ENCODE assay signal across 8 cellular contexts in genomic region chr3:131549340-131549739, GRCh38. TPM values are rescaled to one million over a fixed set of nuclear protein-coding genes. Genes with fewer than 3 reads are reported as not detected.
A peak's percentile ranks its signal among the peaks of the same experiment; 100 is the strongest.
DNase-seq lines count a peak whose midpoint lies in the region; ATAC-seq and TF ChIP-seq lines count a peak whose summit lies in the region.

No MANE protein-coding gene starts in this region.

- POLR2A ChIA-PET in naive thymus-derived CD8-positive, alpha-beta T cell (lab: Charles Lee), result no interaction called here

- DNase-seq in AML-193 (lab: John Stamatoyannopoulos, UW) (peak; percentile 33 to 37), GM12864 (ENCODE audit: low read depth) (peak; percentile 12), fibroblast of lung (ENCODE audit: low read depth in 2 of 2) (no peak), AG20443 (ENCODE audit: low spot score) (no peak), tibial nerve (ENCODE audit: low spot score in 2 of 2) (no peak)
- DNase-seq in naive thymus-derived CD8-positive, alpha-beta T cell, result no peak

- no peak overlapping the region for H3K27ac ChIP-seq in OCI-LY3 (ENCODE audit: low read length)
- H3K27ac ChIP-seq in fibroblast of lung (ENCODE audit: insufficient read depth, low read length), result no peak overlapping the region
- H3K27ac ChIP-seq in tibial nerve, result no peak overlapping the region

- H3K4me3 ChIP-seq in GM12864 (ENCODE audit: low read depth, low read length) (no peak overlapping the region), OCI-LY3 (ENCODE audit: low read length) (no peak overlapping the region), fibroblast of lung (replicated peaks in 1 of 4; ENCODE audit: control extremely low read depth in 1 of 4, insufficient read depth in 1 of 4, low read depth in 3 of 4, low read length in 4 of 4) (no peak overlapping the region), tibial nerve (no peak overlapping the region)

- peaks cover 19 to 40% (median 22%) of the 10 kb centered on the region in 5 donors for H3K27me3 Mint-ChIP-seq in naive thymus-derived CD8-positive, alpha-beta T cell

- ATAC-seq in naive thymus-derived CD8-positive, alpha-beta T cell, result no peak
- ATAC-seq in HG03439 (IDR thresholded peaks at IDR 0.05; ENCODE audit: unreplicated experiment), result no peak

- no peak for TF ChIP-seq POLR2A in tibial nerve (IDR thresholded peaks at IDR 0.05)

- TF ChIP-seq CTCF in GM12864 (IDR thresholded peaks at IDR 0.05; ENCODE audit: low read depth, low read length, missing control alignments) (peak; percentile 76), OCI-LY3 (IDR thresholded peaks at IDR 0.05; ENCODE audit: low read depth, low read length) (peak; percentile 91), fibroblast of lung (conservative IDR thresholded peaks at IDR 0.05 in 1 of 2, IDR thresholded peaks at IDR 0.05 in 1 of 2; ENCODE audit: low read depth in 1 of 2, low read length in 2 of 2) (peak; percentile 31 to 38), tibial nerve (IDR thresholded peaks at IDR 0.05) (no peak)

- WGBS in tibial nerve, 2 donors, result 85 to 95% methylated on average over 1 of the region's 1 CpG

- H2AFZ ChIP-seq in OCI-LY3 (ENCODE audit: low read depth, low read length) (no peak overlapping the region), fibroblast of lung (ENCODE audit: low read length) (no peak overlapping the region)

- H3K79me2 ChIP-seq in OCI-LY3 (ENCODE audit: low read length) (no peaks in the 10 kb centered on the region), fibroblast of lung (ENCODE audit: control insufficient read depth, insufficient read depth, low read length) (no peaks in the 10 kb centered on the region)

- H3K9ac ChIP-seq in OCI-LY3 (ENCODE audit: low read length), result no peak overlapping the region
- no peak overlapping the region for H3K9ac ChIP-seq in fibroblast of lung (ENCODE audit: insufficient read depth, low read length)

- no peak overlapping the region for H3K27ac Mint-ChIP-seq in naive thymus-derived CD8-positive, alpha-beta T cell

- no peaks in the 10 kb centered on the region for H3K27me3 ChIP-seq in OCI-LY3 (ENCODE audit: low read depth, low read length)
- peaks cover 2% of the 10 kb centered on the region for H3K27me3 ChIP-seq in fibroblast of lung (ENCODE audit: control insufficient read depth, insufficient read depth, low read length)
- no peaks in the 10 kb centered on the region for H3K27me3 ChIP-seq in tibial nerve

- TF ChIP-seq EP300 in tibial nerve (IDR thresholded peaks at IDR 0.05), result no peak

- peaks cover 35% of the 10 kb centered on the region for H3K4me1 ChIP-seq in OCI-LY3 (ENCODE audit: low read length)
- H3K4me1 ChIP-seq in fibroblast of lung (ENCODE audit: control insufficient read depth, extremely low read depth, insufficient read depth, low read length), result no peaks in the 10 kb centered on the region
- no peaks in the 10 kb centered on the region for H3K4me1 ChIP-seq in tibial nerve

- H3K4me3 Mint-ChIP-seq in naive thymus-derived CD8-positive, alpha-beta T cell, result no peak overlapping the region

- no peak overlapping the region for H3K4me2 ChIP-seq in OCI-LY3 (ENCODE audit: low read length)
- no peak overlapping the region for H3K4me2 ChIP-seq in fibroblast of lung (ENCODE audit: extremely low read depth, insufficient read depth, low read length)

- H3K36me3 Mint-ChIP-seq in naive thymus-derived CD8-positive, alpha-beta T cell, result no peaks in the 10 kb centered on the region

- H3K4me1 Mint-ChIP-seq in naive thymus-derived CD8-positive, alpha-beta T cell, result no peaks in the 10 kb centered on the region

- H3K36me3 ChIP-seq in OCI-LY3 (replicated peaks; ENCODE audit: low read depth, low read length) (no peaks in the 10 kb centered on the region), fibroblast of lung (ENCODE audit: control insufficient read depth, insufficient read depth, low read length) (no peaks in the 10 kb centered on the region), tibial nerve (no peaks in the 10 kb centered on the region)

- no peaks in the 10 kb centered on the region for H4K20me1 ChIP-seq in OCI-LY3 (ENCODE audit: insufficient read depth, low read length)
- H4K20me1 ChIP-seq in fibroblast of lung (ENCODE audit: control insufficient read depth, extremely low read depth, insufficient read depth, low read length), result no peaks in the 10 kb centered on the region

- no peaks in the 10 kb centered on the region for H3K9me3 Mint-ChIP-seq in naive thymus-derived CD8-positive, alpha-beta T cell

- no peaks in the 10 kb centered on the region for H3K9me3 ChIP-seq in OCI-LY3 (ENCODE audit: insufficient read depth, low read length)
- H3K9me3 ChIP-seq in fibroblast of lung (ENCODE audit: control insufficient read depth, insufficient read depth, low read depth, low read length), result no peaks in the 10 kb centered on the region
- H3K9me3 ChIP-seq in tibial nerve, result no peaks in the 10 kb centered on the region

RNA-seq across cellular contexts. Expression of gene MRPL3, which starts 46.6 kb away (rescaled TPM):
- total RNA-seq in fibroblast of lung (80.1 and 81.4 TPM in 2 replicates), tibial nerve (10 to 100 TPM; 56.5 to 95.4 (median 68.8) TPM)
- polyA plus RNA-seq in fibroblast of lung, result 141 and 157 TPM in 2 replicates
- 77.3 and 91.8 TPM in 2 replicates for polyA plus RNA-seq in fibroblast of lung (2012)
- polyA minus RNA-seq in fibroblast of lung (ENCODE audit: low replicate concordance), result 26.5 and 36.8 TPM in 2 replicates
- total RNA-seq in naive thymus-derived CD8-positive, alpha-beta T cell, result 10 to 100 TPM; 59.8 to 60.5 TPM
- polyA plus RNA-seq in naive thymus-derived CD8-positive, alpha-beta T cell, result 10 to 100 TPM; 76.3 to 87.7 (median 86.0) TPM

Comparison
In these comparisons a context has a peak if more than half of its experiments do, and no peak if none do; other contexts are left out.
1. DNase-seq: peak in AML-193 (2 of 2) and GM12864 (single experiment); none in fibroblast of lung (0 of 2), naive thymus-derived CD8-positive, alpha-beta T cell (0 of 10), AG20443 (single experiment) and tibial nerve (0 of 2).
2. CTCF ChIP-seq: peak in GM12864 (single experiment), OCI-LY3 (single experiment) and fibroblast of lung (2 of 2); none in tibial nerve (0 of 5).